1 cellular context compared by ENCODE assay signal in the genomic region with DNA sequence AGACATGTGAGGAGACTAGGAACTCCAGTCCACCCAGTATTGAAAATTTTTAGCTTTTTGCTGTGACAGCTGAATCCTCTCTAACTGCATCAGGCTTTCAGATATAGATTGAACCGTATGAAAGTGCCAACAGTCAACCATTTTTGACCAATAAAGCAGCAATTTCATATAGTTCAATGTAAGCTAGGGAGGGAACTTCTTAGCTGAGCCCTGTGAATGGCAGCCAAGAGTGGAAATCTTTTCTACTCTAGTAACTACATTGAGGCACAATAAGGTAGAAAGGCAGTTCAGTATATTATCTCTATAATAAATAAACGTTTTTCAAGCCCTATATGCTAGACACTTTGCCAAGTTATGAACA.
TF ChIP-seq lines count a peak whose summit lies in the region.

No MANE protein-coding gene starts in this region.

TF ChIP-seq in SK-N-SH, 30 proteins besides CTCF, POLR2A, EP300 and RAD21 (continued from another document):
- TF ChIP-seq, protein P1, sequence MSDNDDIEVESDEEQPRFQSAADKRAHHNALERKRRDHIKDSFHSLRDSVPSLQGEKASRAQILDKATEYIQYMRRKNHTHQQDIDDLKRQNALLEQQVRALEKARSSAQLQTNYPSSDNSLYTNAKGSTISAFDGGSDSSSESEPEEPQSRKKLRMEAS (IDR thresholded peaks at IDR 0.05; ENCODE audit: low read depth), result no peak
- TF ChIP-seq EZH2phosphoT487 (IDR thresholded peaks at IDR 0.05; ENCODE audit: borderline replicate concordance, low read depth) (no peak), POLR2AphosphoS5 (IDR thresholded peaks at IDR 0.05; ENCODE audit: low read depth, low read length) (no peak), MEF2A (IDR thresholded peaks at IDR 0.05; ENCODE audit: borderline replicate concordance, low read depth) (no peak), CHD2 (IDR thresholded peaks at IDR 0.05; ENCODE audit: low read length, partially characterized antibody) (no peak), RXRA (IDR thresholded peaks at IDR 0.05; ENCODE audit: borderline replicate concordance, low read depth) (no peak), SIN3A (IDR thresholded peaks at IDR 0.05; ENCODE audit: borderline replicate concordance, low read depth, low read length) (no peak)
- TF ChIP-seq, protein P2, sequence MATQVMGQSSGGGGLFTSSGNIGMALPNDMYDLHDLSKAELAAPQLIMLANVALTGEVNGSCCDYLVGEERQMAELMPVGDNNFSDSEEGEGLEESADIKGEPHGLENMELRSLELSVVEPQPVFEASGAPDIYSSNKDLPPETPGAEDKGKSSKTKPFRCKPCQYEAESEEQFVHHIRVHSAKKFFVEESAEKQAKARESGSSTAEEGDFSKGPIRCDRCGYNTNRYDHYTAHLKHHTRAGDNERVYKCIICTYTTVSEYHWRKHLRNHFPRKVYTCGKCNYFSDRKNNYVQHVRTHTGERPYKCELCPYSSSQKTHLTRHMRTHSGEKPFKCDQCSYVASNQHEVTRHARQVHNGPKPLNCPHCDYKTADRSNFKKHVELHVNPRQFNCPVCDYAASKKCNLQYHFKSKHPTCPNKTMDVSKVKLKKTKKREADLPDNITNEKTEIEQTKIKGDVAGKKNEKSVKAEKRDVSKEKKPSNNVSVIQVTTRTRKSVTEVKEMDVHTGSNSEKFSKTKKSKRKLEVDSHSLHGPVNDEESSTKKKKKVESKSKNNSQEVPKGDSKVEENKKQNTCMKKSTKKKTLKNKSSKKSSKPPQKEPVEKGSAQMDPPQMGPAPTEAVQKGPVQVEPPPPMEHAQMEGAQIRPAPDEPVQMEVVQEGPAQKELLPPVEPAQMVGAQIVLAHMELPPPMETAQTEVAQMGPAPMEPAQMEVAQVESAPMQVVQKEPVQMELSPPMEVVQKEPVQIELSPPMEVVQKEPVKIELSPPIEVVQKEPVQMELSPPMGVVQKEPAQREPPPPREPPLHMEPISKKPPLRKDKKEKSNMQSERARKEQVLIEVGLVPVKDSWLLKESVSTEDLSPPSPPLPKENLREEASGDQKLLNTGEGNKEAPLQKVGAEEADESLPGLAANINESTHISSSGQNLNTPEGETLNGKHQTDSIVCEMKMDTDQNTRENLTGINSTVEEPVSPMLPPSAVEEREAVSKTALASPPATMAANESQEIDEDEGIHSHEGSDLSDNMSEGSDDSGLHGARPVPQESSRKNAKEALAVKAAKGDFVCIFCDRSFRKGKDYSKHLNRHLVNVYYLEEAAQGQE (IDR thresholded peaks at IDR 0.05; ENCODE audit: low read depth, low read length), result no peak
